Comparison of ENCODE assay signal across 10 cellular contexts in genomic region chr21:44897326-44898010, GRCh38. TPM values are rescaled to one million over a fixed set of nuclear protein-coding genes. Genes with fewer than 3 reads are reported as not detected.
DNase-seq lines count a peak whose midpoint lies in the region; ATAC-seq and TF ChIP-seq lines count a peak whose summit lies in the region.
"Had no signal": no experiment of that assay in that cellular context is flagged by ENCODE, and none has a peak within 500 bp of the region (broad histone marks: within the 10 kb centered on the region; RNA-seq: fewer than 3 reads in every experiment).

No MANE protein-coding gene starts in this region.

- H3K4me1 ChIP-seq in A673 (ENCODE audit: insufficient read depth, low read length, poor library complexity, severe bottlenecking) = peaks cover 17% of the 10 kb centered on the region
- H3K4me1 ChIP-seq in HEK293 (ENCODE audit: control insufficient read depth, insufficient read depth, low read length) = no peaks in the 10 kb centered on the region
- H3K4me1 ChIP-seq in left lung = peaks cover 0 to 21% of the 10 kb centered on the region in 2 donors

- no peaks in the 10 kb centered on the region for H3K27me3 Mint-ChIP-seq in activated B cell treated with CpG ODN at 0.5 μM for 24 hours

- H3K27ac ChIP-seq in A673 (ENCODE audit: low read depth, low read length, poor library complexity, severe bottlenecking) (peak overlapping the region; percentile 60), HEK293 (ENCODE audit: extremely low read depth, low read depth, low read length) (no peak overlapping the region), left lung (no peak overlapping the region)
- H3K27ac ChIP-seq: dorsolateral prefrontal cortex had no signal

- H3K36me3 ChIP-seq in A673 (ENCODE audit: insufficient read depth, low read length, poor library complexity, severe bottlenecking) = no peaks in the 10 kb centered on the region
- H3K36me3 ChIP-seq in HEK293 (ENCODE audit: control insufficient read depth in 2 of 2, insufficient read depth in 1 of 2, low read length in 2 of 2) = no peaks in the 10 kb centered on the region
- peaks cover 0 to 95% of the 10 kb centered on the region in 2 donors for H3K36me3 ChIP-seq in left lung

- TF ChIP-seq CTCF in A673 (conservative IDR thresholded peaks at IDR 0.05; ENCODE audit: low read depth, low read length) = no peak
- no peak for TF ChIP-seq CTCF in HEK293 (tag by site-specific recombination; IDR thresholded peaks at IDR 0.05)
- TF ChIP-seq CTCF in activated B cell treated with CpG ODN at 0.5 μM for 24 hours (IDR thresholded peaks at IDR 0.05) = no peak
- TF ChIP-seq CTCF in left lung (IDR thresholded peaks at IDR 0.05) = no peak

- DNase-seq in A673 (ENCODE audit: low spot score) (peak; percentile 68), activated B cell treated with CpG ODN at 0.5 μM for 24 hours (no peak), left lung (peak in 1 of 2 donors; percentile 78), kidney glomerular epithelial cell (lab: John Stamatoyannopoulos, UW) (no peak), SKM-1 treated with dmso at 0.1 percent for 144 hours (lab: John Stamatoyannopoulos, UW; ENCODE audit: unreplicated experiment) (no peak)
- DNase-seq: dorsolateral prefrontal cortex, NCI-H510A had no signal

- CTCF ChIA-PET in A673 (lab: Charles Lee) (no interaction called here), HEK293 (lab: Yijun Ruan, JAX) (interaction anchor here (0.6 to 1.4 kb wide), 3 partner anchors 35 to 241 kb away, joined by 3 to 6 read pairs (median 4); no protein-coding TSS in a partner anchor), activated B cell treated with CpG ODN at 0.5 μM for 24 hours (lab: Charles Lee) (interaction anchor here (1.0 to 1.1 kb wide), 3 partner anchors 9 to 96 kb away, joined by 3 to 4 read pairs (median 4); partner anchors contain the start of gene UBE2G2)

- H3K27me3 ChIP-seq in A673 (replicated peaks; ENCODE audit: insufficient read depth, low read depth, low read length, poor library complexity) (no peaks in the 10 kb centered on the region), left lung (no peaks in the 10 kb centered on the region)

- H3K9me3 ChIP-seq in A673 (ENCODE audit: low read depth, low read length, poor library complexity, severe bottlenecking) = no peaks in the 10 kb centered on the region
- H3K9me3 ChIP-seq in HEK293 (ENCODE audit: control insufficient read depth, insufficient read depth, low read depth, low read length) = no peaks in the 10 kb centered on the region
- H3K9me3 ChIP-seq in left lung = no peaks in the 10 kb centered on the region

- H3K9me3 Mint-ChIP-seq in activated B cell treated with CpG ODN at 0.5 μM for 24 hours = no peaks in the 10 kb centered on the region

- intact Hi-C loops in A673 (cut with micrococcal nuclease; ENCODE audit: unreplicated experiment) = no loop called here
- intact Hi-C loops in activated B cell treated with CpG ODN at 0.5 μM for 24 hours (cut with micrococcal nuclease) = no loop called here
- intact Hi-C loops in left lung (cut with DNase I) = no loop called here

- no TSS peak for BruUV-seq in A673 (replicated peaks; lab: Mats Ljungman, UMichigan)

- peak; percentile 35 for ATAC-seq in activated B cell treated with CpG ODN at 0.5 μM for 24 hours (ENCODE audit: low read depth)
- ATAC-seq in left lung = peak; percentile 57
- no peak for ATAC-seq in HG03571 (IDR thresholded peaks at IDR 0.05; ENCODE audit: unreplicated experiment)
- no peak for ATAC-seq in HG02973 (IDR thresholded peaks at IDR 0.05; ENCODE audit: unreplicated experiment)

- H3K4me1 Mint-ChIP-seq in activated B cell treated with CpG ODN at 0.5 μM for 24 hours = peaks cover 25% of the 10 kb centered on the region

- H3K4me3 ChIP-seq in A673 (ENCODE audit: low read depth, low read length, poor library complexity, severe bottlenecking) (no peak overlapping the region), HEK293 (ENCODE audit: low read depth, low read length) (no peak overlapping the region), left lung (no peak overlapping the region)
- H3K4me3 ChIP-seq: dorsolateral prefrontal cortex had no signal

- no peak overlapping the region for H3K27ac Mint-ChIP-seq in activated B cell treated with CpG ODN at 0.5 μM for 24 hours

- no peak overlapping the region for H3K4me3 Mint-ChIP-seq in activated B cell treated with CpG ODN at 0.5 μM for 24 hours

- POLR2A ChIA-PET in A673 (lab: Charles Lee; ENCODE audit: low non-redundant PET) = interaction anchor here (0.6 kb wide), 1 partner anchor 31 kb away, joined by 18 read pairs; no protein-coding TSS in a partner anchor
- POLR2A ChIA-PET in HEK293 (lab: Yijun Ruan, JAX) = interaction anchor here (0.8 kb wide), 1 partner anchor 24 kb away, joined by 3 read pairs; the partner anchor contains the start of gene PTTG1IP
- POLR2A ChIA-PET in activated B cell treated with CpG ODN at 0.5 μM for 24 hours (lab: Charles Lee) = interaction anchor here (1.2 to 9.0 kb wide), 2 partner anchors 17 to 33 kb away, joined by 7 to 84 read pairs; no protein-coding TSS in a partner anchor

- peaks cover 67% of the 10 kb centered on the region for H3K36me3 Mint-ChIP-seq in activated B cell treated with CpG ODN at 0.5 μM for 24 hours (ENCODE audit: low read depth)

TF ChIP-seq in HEK293, 187 proteins besides CTCF, POLR2A, EP300 and RAD21:
- TF ChIP-seq ZIC2 (tag by site-specific recombination; IDR thresholded peaks at IDR 0.05) (peak; percentile 65), KLF1 (tag by site-specific recombination; IDR thresholded peaks at IDR 0.05) (peak; percentile 97), ZNF785 (tag by site-specific recombination; IDR thresholded peaks at IDR 0.05) (no peak)

RNA-seq across cellular contexts. Expression of gene ITGB2, which starts 23.2 kb away (rescaled TPM):
- 5.0 and 7.4 TPM in 2 replicates for total RNA-seq in A673 (2021)
- total RNA-seq in activated B cell treated with CpG ODN at 0.5 μM for 24 hours = 124 and 131 TPM in 2 replicates
- total RNA-seq in left lung = 100 to 1,000 TPM; 185 to 404 TPM

RNA-seq across cellular contexts. Expression of gene PTTG1IP, which starts 24.0 kb away (rescaled TPM):
- total RNA-seq in A673 (2021) (216 and 217 TPM in 2 replicates), activated B cell treated with CpG ODN at 0.5 μM for 24 hours (35.3 and 36.6 TPM in 2 replicates), left lung (100 to 1,000 TPM; 247 to 263 TPM)

RNA-seq across cellular contexts. Expression of gene SLX9, which starts 42.4 kb away (rescaled TPM):
- total RNA-seq in A673 (2021) (114 and 115 TPM in 2 replicates), activated B cell treated with CpG ODN at 0.5 μM for 24 hours (26.0 and 34.7 TPM in 2 replicates), left lung (10 to 100 TPM; 16.4 to 29.6 TPM)

Comparison
In these comparisons a context has a peak if more than half of its experiments do, and no peak if none do; other contexts are left out.
1. ATAC-seq: peak in activated B cell treated with CpG ODN at 0.5 μM for 24 hours (single experiment) and left lung (single experiment); none in HG03571 (single experiment) and HG02973 (single experiment).
2. RNA of gene ITGB2, which starts 23.2 kb away (total RNA-seq): 185 to 404 TPM in left lung and 124 to 131 TPM in activated B cell treated with CpG ODN at 0.5 μM for 24 hours; 5.0 to 7.4 TPM in A673; every median in the first group is over 10 times any median in the second.